Comparison of ENCODE assay signal across 9 cellular contexts in the genomic region with DNA sequence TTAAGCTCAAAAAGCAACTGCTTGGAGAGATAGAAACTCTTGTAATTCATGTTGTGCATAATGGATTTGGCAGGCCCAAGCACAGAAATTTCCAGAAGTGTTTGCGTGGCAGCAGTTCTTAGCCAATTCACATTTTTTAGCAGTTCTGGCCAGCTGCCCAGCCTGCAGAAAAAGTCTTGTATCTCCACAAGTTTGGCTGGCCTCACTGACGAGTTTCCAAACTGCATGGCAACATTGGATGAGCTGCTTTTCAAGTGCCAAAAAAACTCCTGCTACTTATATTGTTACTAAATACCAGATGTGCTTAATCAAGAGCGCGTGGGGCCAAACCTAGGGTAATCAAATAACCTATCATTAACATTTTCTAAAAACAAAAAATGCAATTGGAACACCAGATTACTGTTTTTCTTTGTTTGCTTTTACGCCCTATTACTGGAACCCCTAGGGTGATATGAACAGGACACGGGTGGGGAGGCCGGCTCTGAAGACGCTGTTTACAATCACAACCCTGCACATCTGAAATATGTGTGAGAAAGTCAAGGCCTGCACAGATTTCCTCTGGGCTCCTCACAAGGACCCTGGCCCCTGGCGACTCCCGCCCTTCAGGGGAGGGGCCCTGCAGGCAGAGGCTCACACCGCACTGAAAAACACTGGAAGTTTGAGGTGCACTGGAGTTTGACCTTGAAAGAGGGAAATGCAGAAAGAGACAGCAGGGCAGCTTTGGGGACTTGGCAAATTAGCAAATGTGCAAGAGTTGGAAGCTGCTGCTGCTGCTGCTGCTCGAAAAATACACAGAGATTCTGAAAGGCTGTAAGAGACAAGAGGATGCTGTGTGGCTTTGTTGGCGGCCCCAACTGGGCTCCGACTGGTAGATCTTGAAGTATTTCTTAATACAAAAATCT. TPM values are rescaled to one million over a fixed set of nuclear protein-coding genes. Genes with fewer than 3 reads are reported as not detected.
DNase-seq lines count a peak whose midpoint lies in the region; ATAC-seq and TF ChIP-seq lines count a peak whose summit lies in the region.
"Had no signal": no experiment of that assay in that cellular context is flagged by ENCODE, and none has a peak within 500 bp of the region (broad histone marks: within the 10 kb centered on the region; RNA-seq: fewer than 3 reads in every experiment).

No MANE protein-coding gene starts in this region.

- H3K36me3 ChIP-seq in ovary (no peaks in the 10 kb centered on the region), Karpas-422 (ENCODE audit: insufficient read depth, low read length) (no peaks in the 10 kb centered on the region)

- H3K27ac ChIP-seq in ovary (peak overlapping the region; percentile 84 to 98), Karpas-422 (ENCODE audit: low read length) (no peak overlapping the region)

- TF ChIP-seq EP300 in ovary (IDR thresholded peaks at IDR 0.05): peak; percentile 29

- no peak overlapping the region for H3K9ac ChIP-seq in Karpas-422 (ENCODE audit: low read length)

- H3K79me2 ChIP-seq in Karpas-422 (ENCODE audit: low read length): no peaks in the 10 kb centered on the region

- no peaks in the 10 kb centered on the region for H3K9me3 ChIP-seq in ovary
- H3K9me3 ChIP-seq in Karpas-422 (ENCODE audit: low read length): no peaks in the 10 kb centered on the region

- ATAC-seq in HG03520 (IDR thresholded peaks at IDR 0.05; ENCODE audit: unreplicated experiment): no peak

- intact Hi-C loops in ovary (cut with DNase I): loop anchor here (2.0 to 10.0 kb wide), 8 partner anchors 35 to 461 kb away; no protein-coding TSS in a partner anchor

- no peaks in the 10 kb centered on the region for H3K27me3 ChIP-seq in ovary
- no peaks in the 10 kb centered on the region for H3K27me3 ChIP-seq in Karpas-422 (ENCODE audit: low read length)

- DNase-seq in C1 segment of cervical spinal cord (lab: John Stamatoyannopoulos, UW) (peak in 12 of 14 donors; percentile 31 to 84 (median 72)), fibroblast of the conjunctiva (ENCODE audit: low read depth) (peak; percentile 100), ovary (peak; percentile 94 to 99 (median 98)), NCI-H187 (lab: John Stamatoyannopoulos, UW) (no peak), DMS153 (lab: John Stamatoyannopoulos, UW) (no peak), Karpas-422 (no peak)
- DNase-seq: naive B cell had no signal

- no peaks in the 10 kb centered on the region for H4K20me1 ChIP-seq in Karpas-422 (ENCODE audit: insufficient read depth, low read depth, low read length)

- H2AFZ ChIP-seq in Karpas-422 (ENCODE audit: low read length): no peak overlapping the region

- 2 to 4% (median 3%) methylated on average over 14 of the region's 14 CpGs for WGBS in ovary, 3 donors

- H3K9me2 ChIP-seq in Karpas-422 (replicated peaks; ENCODE audit: insufficient read depth, low read length): no peaks in the 10 kb centered on the region

- TF ChIP-seq CTCF in ovary (IDR thresholded peaks at IDR 0.05): no peak

- H3K4me3 ChIP-seq in ovary: no peak overlapping the region
- H3K4me3 ChIP-seq in Karpas-422 (ENCODE audit: low read length): no peak overlapping the region

- TF ChIP-seq POLR2A in ovary (IDR thresholded peaks at IDR 0.05): no peak

- H3K4me1 ChIP-seq in ovary (ENCODE audit: insufficient read depth) (peaks cover 44% of the 10 kb centered on the region), Karpas-422 (ENCODE audit: low read length) (no peaks in the 10 kb centered on the region)

- no peak overlapping the region for H3K4me2 ChIP-seq in Karpas-422 (ENCODE audit: low read depth, low read length, poor library complexity, severe bottlenecking)

TF ChIP-seq in PFSK-1, 5 proteins besides CTCF, POLR2A, EP300 and RAD21:
- TF ChIP-seq SIN3A (IDR thresholded peaks at IDR 0.05; ENCODE audit: borderline replicate concordance, insufficient read depth, low read length) (0 out of 2 replicates have a peak, but pooled peaks have one; percentile 13), FOXP2 (optimal IDR thresholded peaks at IDR 0.05; ENCODE audit: borderline replicate concordance, extremely low read depth, extremely low read length, insufficient read depth) (no peak), REST (IDR thresholded peaks at IDR 0.05; ENCODE audit: insufficient read depth in 1 of 2, low read depth in 2 of 2, low read length in 2 of 2) (no peak), POLR2AphosphoS5 (IDR thresholded peaks at IDR 0.05; ENCODE audit: low read depth, low read length) (peak; percentile 43; the same call in 1 of the 2 replicates)

RNA-seq across cellular contexts. Expression of gene TARBP1, which starts 55.2 kb away (rescaled TPM):
- polyA plus RNA-seq in PFSK-1 (2012; ENCODE audit: insufficient read length, low read depth): 19.9 TPM
- total RNA-seq in ovary: 10 to 100 TPM in 4 of 7 donors, 1 to 10 TPM in 3; 5.5 to 26.3 (median 10.8) TPM
- polyA plus RNA-seq in ovary: 10 to 100 TPM in 1 of 2 donors, 1 to 10 TPM in 1; 4.8 to 15.4 TPM
- total RNA-seq in Karpas-422 (2014; rRNA removed; shearing (Covaris generic); ENCODE audit: low replicate concordance): 27.9 and 70.9 TPM in 2 replicates

Comparison
In these comparisons a context has a peak if more than half of its experiments do, and no peak if none do; other contexts are left out.
1. DNase-seq: peak in C1 segment of cervical spinal cord (12 of 14), fibroblast of the conjunctiva (single experiment) and ovary (5 of 5); none in NCI-H187 (0 of 2), DMS153 (single experiment) and Karpas-422 (single experiment).